In genomic region chr3:8987673-8988655, GRCh38 we compare ENCODE assay signal across 8 cellular contexts. TPM values are rescaled to one million over a fixed set of nuclear protein-coding genes. Genes with fewer than 3 reads are reported as not detected.
A peak's percentile ranks its signal among the peaks of the same experiment; 100 is the strongest.
DNase-seq lines count a peak whose midpoint lies in the region; ATAC-seq and TF ChIP-seq lines count a peak whose summit lies in the region.

No MANE protein-coding gene starts in this region.

- ATAC-seq in GM21576 (IDR thresholded peaks at IDR 0.05; ENCODE audit: unreplicated experiment), result peak; percentile 85

- peaks cover 4% of the 10 kb centered on the region for H3K27me3 Mint-ChIP-seq in brain

- no peaks in the 10 kb centered on the region for H3K9me3 Mint-ChIP-seq in brain

- H3K27ac Mint-ChIP-seq in brain, result peak overlapping the region; percentile 49 to 84 (median 80)

- H3K36me3 ChIP-seq in iPS-20b (ENCODE audit: insufficient read depth, low read depth, low read length), result no peaks in the 10 kb centered on the region

- peak; percentile 51 for DNase-seq in Daoy (ENCODE audit: low read depth)
- peak; percentile 56 for DNase-seq in LHCN-M2 (ENCODE audit: low read depth)
- DNase-seq in T-helper 2 cell, result peak in 3 of 5 experiments; percentile 45 to 66 (median 46)
- DNase-seq in smooth muscle cell of the brain vasculature (ENCODE audit: low read depth, low spot score), result peak; percentile 23
- DNase-seq in mesenteric fat pad (ENCODE audit: low spot score), result no peak

- H3K27me3 ChIP-seq in iPS-20b (ENCODE audit: insufficient read depth, low read length), result no peaks in the 10 kb centered on the region

- peak; percentile 82 to 92 for TF ChIP-seq CTCF in brain (conservative IDR thresholded peaks at IDR 0.05)

- peaks cover 44% of the 10 kb centered on the region for H3K36me3 Mint-ChIP-seq in brain

- peaks cover 3% of the 10 kb centered on the region; the same call in 1 of the 2 replicates for H3K4me1 ChIP-seq in iPS-20b (ENCODE audit: insufficient read depth, low read length)

- no peak overlapping the region for H3K27ac ChIP-seq in iPS-20b (ENCODE audit: low read length)

- peaks cover 21% of the 10 kb centered on the region for H3K4me1 Mint-ChIP-seq in brain

- no peaks in the 10 kb centered on the region for H3K9me3 ChIP-seq in iPS-20b (ENCODE audit: insufficient read depth, low read depth, low read length)

- no peak overlapping the region for H3K4me3 Mint-ChIP-seq in brain

- peak overlapping the region; percentile 54; the same call in 1 of the 2 replicates for H3K4me3 ChIP-seq in iPS-20b (ENCODE audit: low read length)

- no peak overlapping the region for H3K9ac ChIP-seq in iPS-20b (ENCODE audit: low read depth, low read length)

RNA-seq across cellular contexts. Expression of gene RAD18, which starts 24.7 kb away (rescaled TPM):
- total RNA-seq in Daoy (2014; rRNA removed; shearing (Covaris generic)), result 17.6 and 28.8 TPM in 2 replicates
- total RNA-seq in LHCN-M2 (2014; rRNA removed) (25.7 and 26.8 TPM in 2 replicates), mesenteric fat pad (6.6 TPM)
- polyA plus RNA-seq in LHCN-M2 (2012), result 7.5 TPM
- 3.4 TPM for polyA plus RNA-seq in brain (ENCODE audit: insufficient read depth, low read depth, low replicate concordance)
